In the genomic region with DNA sequence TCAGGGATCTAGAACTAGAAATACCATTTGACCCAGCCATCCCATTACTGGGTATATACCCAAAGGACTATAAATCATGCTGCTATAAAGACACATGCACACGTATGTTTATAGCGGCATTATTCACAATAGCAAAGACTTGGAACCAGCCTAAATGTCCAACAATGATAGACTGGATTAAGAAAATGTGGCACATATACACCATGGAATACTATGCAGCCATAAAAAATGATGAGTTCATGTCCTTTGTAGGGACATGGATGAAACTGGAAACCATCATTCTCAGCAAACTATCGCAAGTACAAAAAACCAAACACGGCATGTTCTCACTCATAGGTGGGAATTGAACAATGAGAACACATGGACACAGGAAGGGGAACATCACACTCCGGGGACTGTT, we compare ENCODE assay signal across 7 cellular contexts. TPM values are rescaled to one million over a fixed set of nuclear protein-coding genes. Genes with fewer than 3 reads are reported as not detected.
"Had no signal": no experiment of that assay in that cellular context is flagged by ENCODE, and none has a peak within 500 bp of the region (broad histone marks: within the 10 kb centered on the region; RNA-seq: fewer than 3 reads in every experiment).

No MANE protein-coding gene starts in this region.

RNA-seq across cellular contexts. Expression of gene ASGR2, which starts 12.9 kb away (rescaled TPM):
- total RNA-seq: kidney epithelial cell, lung microvascular endothelial cell, mammary epithelial cell, mesothelial cell of epicardium, myocyte had no signal
- polyA plus RNA-seq: keratinocyte; mammary epithelial cell; naive thymus-derived CD4-positive, alpha-beta T cell had no signal

RNA-seq across cellular contexts. Expression of gene CLEC10A, which starts 47.5 kb away (rescaled TPM):
- total RNA-seq: kidney epithelial cell, mammary epithelial cell, mesothelial cell of epicardium, myocyte had no signal
- polyA plus RNA-seq: keratinocyte; mammary epithelial cell; naive thymus-derived CD4-positive, alpha-beta T cell had no signal

RNA-seq across cellular contexts. Expression of gene ASGR1, which starts 51.7 kb away (rescaled TPM):
- polyA plus RNA-seq: naive thymus-derived CD4-positive, alpha-beta T cell had no signal
